ENCODE assay signal across 28 cellular contexts in genomic region chr6:36847152-36847551, GRCh38. TPM values are rescaled to one million over a fixed set of nuclear protein-coding genes. Genes with fewer than 3 reads are reported as not detected.
"Had no signal": no experiment of that assay in that cellular context is flagged by ENCODE, and none has a peak within 500 bp of the region (broad histone marks: within the 10 kb centered on the region; RNA-seq: fewer than 3 reads in every experiment).

No MANE protein-coding gene starts in this region.

- DNase-seq: colonic mucosa; effector CD8-positive, alpha-beta T cell; endodermal cell; foreskin fibroblast; hypothalamus; immature natural killer cell; islet precursor cell; kidney glomerular epithelial cell; mesenchymal stem cell; midbrain; naive thymus-derived CD4-positive, alpha-beta T cell; nucleus accumbens; retina; sigmoid colon; stimulated activated CD4-positive, alpha-beta T cell treated with anti-CD3 and anti-CD28 coated beads, Interleukin-2, amount 100 ng/mL, for 24 hours; stimulated activated CD4-positive, alpha-beta T cell treated with anti-CD3 and anti-CD28 coated beads, Interleukin-4, amount 100 ng/mL, for 24 hours; stimulated activated naive CD4-positive, alpha-beta T cell treated with Interleukin-2 at 50 U/mL for 16 hours; stomach; tibial artery had no signal

- H3K9me3 ChIP-seq: colonic mucosa, gastroesophageal sphincter, sigmoid colon, tibial artery had no signal

- H3K27ac ChIP-seq: colonic mucosa, epithelial cell of prostate, gastroesophageal sphincter, sigmoid colon, stomach, tibial artery had no signal

- H3K4me1 Mint-ChIP-seq: immature natural killer cell; stimulated activated effector memory CD8-positive, alpha-beta T cell treated with anti-CD3 and anti-CD28 coated beads, Interleukin-12 subunit alpha, Interleukin-12 subunit beta, amount 100 ng/mL, for 72 hours had no signal

- H3K4me1 ChIP-seq: colonic mucosa had no signal

- ATAC-seq: esophagus mucosa; gastroesophageal sphincter; naive thymus-derived CD4-positive, alpha-beta T cell had no signal

- H3K9me3 Mint-ChIP-seq: dendritic cell treated with granulocyte-macrophage colony-stimulating factor and Interleukin-4, amounts not matched to agents 40 ng/mL and 50 ng/mL, for 4 days; endodermal cell; nephron; stimulated activated effector memory CD8-positive, alpha-beta T cell treated with anti-CD3 and anti-CD28 coated beads, Interleukin-12 subunit alpha, Interleukin-12 subunit beta, amount 100 ng/mL, for 72 hours; type B pancreatic cell had no signal

- H3K27me3 ChIP-seq: colonic mucosa, gastroesophageal sphincter, sigmoid colon, stomach, tibial artery had no signal

- H3K36me3 ChIP-seq: colonic mucosa, gastroesophageal sphincter, sigmoid colon, stomach, tibial artery had no signal

- H3K4me3 ChIP-seq: colonic mucosa, gastroesophageal sphincter, sigmoid colon, stomach, tibial artery had no signal

- H3K4me3 Mint-ChIP-seq: dendritic cell treated with granulocyte-macrophage colony-stimulating factor and Interleukin-4, amounts not matched to agents 40 ng/mL and 50 ng/mL, for 4 days; endodermal cell; immature natural killer cell; naive thymus-derived CD4-positive, alpha-beta T cell; nephron; stimulated activated effector memory CD8-positive, alpha-beta T cell treated with anti-CD3 and anti-CD28 coated beads, Interleukin-12 subunit alpha, Interleukin-12 subunit beta, amount 100 ng/mL, for 72 hours; type B pancreatic cell had no signal

- H3K36me3 Mint-ChIP-seq: stimulated activated effector memory CD8-positive, alpha-beta T cell treated with anti-CD3 and anti-CD28 coated beads, Interleukin-12 subunit alpha, Interleukin-12 subunit beta, amount 100 ng/mL, for 72 hours; type B pancreatic cell had no signal

- H3K27ac Mint-ChIP-seq: dendritic cell treated with granulocyte-macrophage colony-stimulating factor and Interleukin-4, amounts not matched to agents 40 ng/mL and 50 ng/mL, for 4 days; endodermal cell; immature natural killer cell; naive thymus-derived CD4-positive, alpha-beta T cell; nephron; type B pancreatic cell had no signal

RNA-seq across cellular contexts. Expression of gene CPNE5, which starts 7.9 kb away (rescaled TPM):
- total RNA-seq: chondrocyte, osteocyte had no signal
